In genomic region chr1:201194046-201194445, GRCh38 we compare ENCODE assay signal across 36 cellular contexts. TPM values are rescaled to one million over a fixed set of nuclear protein-coding genes. Genes with fewer than 3 reads are reported as not detected.
"Had no signal": no experiment of that assay in that cellular context is flagged by ENCODE, and none has a peak within 500 bp of the region (broad histone marks: within the 10 kb centered on the region; RNA-seq: fewer than 3 reads in every experiment).

No MANE protein-coding gene starts in this region.

- DNase-seq: activated B cell treated with CpG ODN at 0.5 μM for 24 hours; activated CD4-positive, alpha-beta memory T cell treated with anti-CD3 and anti-CD28 coated beads for 36 hours; activated CD4-positive, alpha-beta T cell treated with anti-CD3 and anti-CD28 coated beads for 4 hours; activated CD4-positive, alpha-beta T cell treated with anti-CD3 and anti-CD28 coated beads, Interleukin-2, amount 10 ng/mL, durations not matched to agents 24 days and 14 days; activated CD4-positive, alpha-beta T cell treated with anti-CD3 and anti-CD28 coated beads, Interleukin-2, amount 50 U/mL, for 1 hour; activated CD4-positive, alpha-beta T cell treated with anti-CD3 and anti-CD28 coated beads, Interleukin-2, amount 50 U/mL, for 4 hours; activated CD4-positive, CD25-positive, alpha-beta regulatory T cell treated with anti-CD3 and anti-CD28 coated beads, Interleukin-2, amount 50 U/mL, for 72 hours; activated CD8-positive, alpha-beta memory T cell treated with anti-CD3 and anti-CD28 coated beads, Interleukin-2, amount 50 U/mL, for 4 hours; activated CD8-positive, alpha-beta T cell treated with anti-CD3 and anti-CD28 coated beads for 36 hours; activated effector memory CD4-positive, alpha-beta T cell treated with anti-CD3 and anti-CD28 coated beads, Interleukin-2, amount 50 U/mL, for 16 hours; activated gamma-delta T cell treated with Interleukin-2 at 50 U/mL for 16 hours; activated naive CD4-positive, alpha-beta T cell; activated naive CD4-positive, alpha-beta T cell treated with anti-CD3 and anti-CD28 coated beads for 36 hours; activated naive CD4-positive, alpha-beta T cell treated with anti-CD3 and anti-CD28 coated beads, Interleukin-2, amount 50 U/mL, for 16 hours; activated naive CD8-positive, alpha-beta T cell treated with anti-CD3 and anti-CD28 coated beads for 36 hours; activated T-cell treated with anti-CD3 and anti-CD28 coated beads for 4 hours; activated T-cell treated with anti-CD3 and anti-CD28 coated beads, Interleukin-2, amount 50 U/mL, for 1 hour; activated T-cell treated with anti-CD3 and anti-CD28 coated beads, Interleukin-2, amount 50 U/mL, for 4 hours; activated T-cell treated with anti-CD3 and anti-CD28 coated beads, Interleukin-2, amount 50 U/mL, for 72 hours; adrenal gland; amniotic stem cell; body of pancreas; brain microvascular endothelial cell; caudate nucleus; cerebellar nuclear complex; T-helper 1 cell; T-helper 2 cell; T-helper 9 cell had no signal

- H3K36me3 ChIP-seq: adrenal gland, brain microvascular endothelial cell, breast epithelium had no signal

- ATAC-seq: activated CD8-positive, alpha-beta T cell treated with anti-CD3 and anti-CD28 coated beads for 36 hours; activated naive CD4-positive, alpha-beta T cell treated with anti-CD3 and anti-CD28 coated beads, Interleukin-2, amount 50 U/mL, for 72 hours; activated T-cell treated with anti-CD3 and anti-CD28 coated beads, Interleukin-2, amount 50 U/mL, for 4 hours; activated T-cell treated with anti-CD3 and anti-CD28 coated beads, Interleukin-2, amount 50 U/mL, for 72 hours; activated T-helper 17 cell treated with anti-CD3 and anti-CD28 coated beads, Interleukin-2, amount 50 U/mL, for 72 hours; body of pancreas had no signal

- H3K4me3 ChIP-seq: adrenal gland, body of pancreas, breast epithelium had no signal

- FAIRE-seq: astrocyte, TTC549 had no signal

- H3K4me1 ChIP-seq: adrenal gland, body of pancreas, breast epithelium had no signal

- H3K27me3 ChIP-seq: body of pancreas, brain microvascular endothelial cell, breast epithelium had no signal

- H3K27ac ChIP-seq: adrenal gland, body of pancreas, brain microvascular endothelial cell, breast epithelium, VCaP had no signal

- H3K9me3 ChIP-seq: adrenal gland, body of pancreas, breast epithelium had no signal

RNA-seq across cellular contexts. Expression of gene IGFN1, which starts 3.4 kb away (rescaled TPM):
- total RNA-seq: activated B cell treated with CpG ODN at 0.5 μM for 24 hours; activated CD4-positive, alpha-beta memory T cell treated with anti-CD3 and anti-CD28 coated beads for 36 hours; activated CD4-positive, alpha-beta T cell treated with anti-CD3 and anti-CD28 coated beads, Interleukin-2, amount 10 ng/mL, durations not matched to agents 24 days and 14 days; activated CD8-positive, alpha-beta memory T cell treated with anti-CD3 and anti-CD28 coated beads for 36 hours; activated CD8-positive, alpha-beta T cell treated with anti-CD3 and anti-CD28 coated beads for 36 hours; activated naive CD4-positive, alpha-beta T cell treated with anti-CD3 and anti-CD28 coated beads for 36 hours; activated naive CD4-positive, alpha-beta T cell treated with anti-CD3 and anti-CD28 coated beads, Interleukin-2, amount 50 U/mL, for 72 hours; activated naive CD8-positive, alpha-beta T cell treated with anti-CD3 and anti-CD28 coated beads for 36 hours; activated T-cell treated with anti-CD3 and anti-CD28 coated beads, Interleukin-2, amount 50 U/mL, for 4 hours; activated T-helper 1 cell treated with anti-CD3 and anti-CD28 coated beads, Interleukin-12 subunit alpha, Interleukin-12 subunit beta, Interleukin-2, Interleukin-4 antibody, amounts not matched to agents 30 ng/mL and 10 ng/mL and 1 ng/mL, durations not matched to agents 14 hours and 24 hours and 36 hours had no signal
